ENCODE assay signal across 9 cellular contexts in genomic region chr4:147550626-147551250, GRCh38.
DNase-seq lines count a peak whose midpoint lies in the region; ATAC-seq and TF ChIP-seq lines count a peak whose summit lies in the region.
"Had no signal": no experiment of that assay in that cellular context is flagged by ENCODE, and none has a peak within 500 bp of the region (broad histone marks: within the 10 kb centered on the region; RNA-seq: fewer than 3 reads in every experiment).

No MANE protein-coding gene starts in this region.

- peaks cover 14% of the 10 kb centered on the region for H3K27me3 Mint-ChIP-seq in CD4-positive, CD25-positive, alpha-beta regulatory T cell

- no peak for ATAC-seq in CD4-positive, CD25-positive, alpha-beta regulatory T cell (ENCODE audit: low read depth in 2 of 2)
- peak; percentile 55 for ATAC-seq in GM19324 (IDR thresholded peaks at IDR 0.05; ENCODE audit: low FRiP score, unreplicated experiment)
- peak; percentile 84 for ATAC-seq in HG03439 (IDR thresholded peaks at IDR 0.05; ENCODE audit: unreplicated experiment)
- no peak for ATAC-seq in esophagus mucosa
- ATAC-seq: HCT116 had no signal

- no peak for TF ChIP-seq CTCF in epithelial cell of esophagus (IDR thresholded peaks at IDR 0.05; ENCODE audit: insufficient read depth, low read depth, low read length, missing control alignments)

- peaks cover 0 to 3% of the 10 kb centered on the region in 2 experiments for H3K9me3 ChIP-seq in CD4-positive, CD25-positive, alpha-beta regulatory T cell (ENCODE audit: control insufficient read depth in 2 of 2, low read length in 2 of 2)

- no peaks in the 10 kb centered on the region for H3K36me3 ChIP-seq in CD4-positive, CD25-positive, alpha-beta regulatory T cell (ENCODE audit: control insufficient read depth, insufficient read depth, low read length)

- no peaks in the 10 kb centered on the region for H3K4me1 ChIP-seq in CD4-positive, CD25-positive, alpha-beta regulatory T cell (ENCODE audit: control insufficient read depth, insufficient read depth, low read length, poor library complexity, severe bottlenecking)

- H3K27me3 ChIP-seq in CD4-positive, CD25-positive, alpha-beta regulatory T cell (ENCODE audit: control insufficient read depth, insufficient read depth, low read length) = peaks cover 2% of the 10 kb centered on the region

- DNase-seq in CD4-positive, CD25-positive, alpha-beta regulatory T cell = peak in 1 of 3 donors; percentile 3
- peak; percentile 60 for DNase-seq in epithelial cell of esophagus (ENCODE audit: low read depth)
- no peak for DNase-seq in NCI-H510A (lab: John Stamatoyannopoulos, UW)
- no peak for DNase-seq in activated CD4-positive, alpha-beta T cell treated with anti-CD3 and anti-CD28 coated beads, Interleukin-2, amount 50 U/mL, for 4 hours
- no peak for DNase-seq in NCI-H1930 (lab: John Stamatoyannopoulos, UW)

- peaks cover 0 to 10% (median 2%) of the 10 kb centered on the region in 7 donors for H3K9me3 Mint-ChIP-seq in CD4-positive, CD25-positive, alpha-beta regulatory T cell

- no peak overlapping the region for H3K27ac Mint-ChIP-seq in CD4-positive, CD25-positive, alpha-beta regulatory T cell

- H3K4me3 ChIP-seq in CD4-positive, CD25-positive, alpha-beta regulatory T cell (ENCODE audit: low read depth, low read length) = peak overlapping the region; percentile 42
- H3K4me3 ChIP-seq in epithelial cell of esophagus (ENCODE audit: low read length) = no peak overlapping the region

- H3K4me1 Mint-ChIP-seq in CD4-positive, CD25-positive, alpha-beta regulatory T cell = peaks cover 0 to 10% (median 4%) of the 10 kb centered on the region in 4 donors

- H3K36me3 Mint-ChIP-seq in CD4-positive, CD25-positive, alpha-beta regulatory T cell = peaks cover 5% of the 10 kb centered on the region

- H3K27ac ChIP-seq in CD4-positive, CD25-positive, alpha-beta regulatory T cell (ENCODE audit: insufficient read depth, low read length, poor library complexity, severe bottlenecking) = no peak overlapping the region

- no peak overlapping the region for H3K4me3 Mint-ChIP-seq in CD4-positive, CD25-positive, alpha-beta regulatory T cell

Comparison
In these comparisons a context has a peak if more than half of its experiments do, and no peak if none do; other contexts are left out.
1. ATAC-seq: peak in GM19324 (single experiment) and HG03439 (single experiment); none in CD4-positive, CD25-positive, alpha-beta regulatory T cell (0 of 2) and esophagus mucosa (single experiment).